Comparison of ENCODE assay signal across 13 cellular contexts in the genomic region with DNA sequence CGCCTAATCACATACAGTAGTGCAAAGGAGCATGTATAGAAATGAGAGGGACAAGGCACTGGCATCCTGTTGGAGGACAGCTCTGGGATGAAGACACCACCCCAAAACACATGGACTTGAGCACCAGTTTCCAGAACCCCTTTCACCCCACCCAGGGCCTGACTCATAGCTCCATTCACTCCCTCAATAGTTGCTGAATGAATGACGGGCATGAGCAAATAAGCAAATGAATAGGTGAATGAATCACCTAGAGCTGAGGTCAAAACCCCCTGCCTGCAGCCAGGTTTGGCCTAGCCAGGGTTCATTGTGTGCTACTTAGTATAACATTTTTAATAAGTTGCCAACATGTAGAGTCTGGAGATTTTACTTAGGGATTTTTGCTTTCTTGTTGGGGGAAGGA.
DNase-seq lines count a peak whose midpoint lies in the region; ATAC-seq and TF ChIP-seq lines count a peak whose summit lies in the region.
"Had no signal": no experiment of that assay in that cellular context is flagged by ENCODE, and none has a peak within 500 bp of the region (broad histone marks: within the 10 kb centered on the region; RNA-seq: fewer than 3 reads in every experiment).

No MANE protein-coding gene starts in this region.

- DNase-seq in DMS153 (lab: John Stamatoyannopoulos, UW): peak; percentile 30
- no peak for DNase-seq in DMS153 treated with DMSO at 0.1 percent for 48 hours (lab: John Stamatoyannopoulos, UW; ENCODE audit: unreplicated experiment)
- DNase-seq in NT2/D1 (ENCODE audit: low read depth, low spot score): peak; percentile 77
- peak; percentile 68 for DNase-seq in fibroblast of mammary gland (ENCODE audit: low read depth)
- peak; percentile 95 for DNase-seq in renal cortical epithelial cell (ENCODE audit: low read depth)
- DNase-seq in hippocampal formation (lab: John Stamatoyannopoulos, UW): no peak
- no peak for DNase-seq in putamen (ENCODE audit: low spot score)
- DNase-seq: amniotic stem cell; left cardiac atrium; NCI-H2029; stimulated activated naive CD4-positive, alpha-beta T cell; T-helper 17 cell had no signal

- no peak overlapping the region for H3K4me3 ChIP-seq in NT2/D1 (ENCODE audit: insufficient read length, low read depth)
- H3K4me3 ChIP-seq in fibroblast of mammary gland (ENCODE audit: control insufficient read depth, low read depth, low read length): no peak overlapping the region

- no peak for TF ChIP-seq CTCF in fibroblast of mammary gland (conservative IDR thresholded peaks at IDR 0.05; ENCODE audit: control insufficient read depth, insufficient read depth, low read depth, low read length)

- H3K4me1 ChIP-seq in NT2/D1 (ENCODE audit: insufficient read depth, insufficient read length): peaks cover 8% of the 10 kb centered on the region

- H3K27me3 ChIP-seq in NT2/D1 (ENCODE audit: insufficient read depth, insufficient read length): no peaks in the 10 kb centered on the region

- no peak for ATAC-seq in GM18517 (IDR thresholded peaks at IDR 0.05; ENCODE audit: unreplicated experiment)
- ATAC-seq: T-helper 17 cell had no signal

- H3K9ac ChIP-seq in NT2/D1 (ENCODE audit: insufficient read length, low read depth): no peak overlapping the region

- H3K9me3 ChIP-seq in NT2/D1 (ENCODE audit: insufficient read depth, low read length): no peaks in the 10 kb centered on the region

- H3K36me3 ChIP-seq in NT2/D1 (ENCODE audit: insufficient read depth, insufficient read length, low read length): peaks cover 82% of the 10 kb centered on the region

Comparison
In these comparisons a context has a peak if more than half of its experiments do, and no peak if none do; other contexts are left out.
1. DNase-seq: peak in DMS153 (single experiment), NT2/D1 (single experiment), fibroblast of mammary gland (single experiment) and renal cortical epithelial cell (single experiment); none in DMS153 treated with DMSO at 0.1 percent for 48 hours (single experiment), hippocampal formation (0 of 2) and putamen (single experiment).